3 cellular contexts compared by ENCODE assay signal in the genomic region with DNA sequence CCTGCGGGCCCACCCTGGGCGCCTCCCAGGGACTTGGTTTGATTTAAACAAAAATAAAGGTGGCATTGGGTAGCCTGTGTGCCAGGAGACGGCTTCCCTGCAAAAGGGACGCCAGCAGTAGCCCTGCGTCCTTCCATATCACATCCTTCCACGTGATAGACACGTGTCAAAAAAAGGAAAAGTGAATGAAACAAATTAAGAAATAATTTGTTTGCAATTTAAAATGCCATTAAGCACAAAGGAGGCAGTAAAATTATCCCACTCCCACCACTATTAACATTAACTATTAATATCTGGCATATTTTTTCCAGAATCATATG.
TF ChIP-seq lines count a peak whose summit lies in the region.

No MANE protein-coding gene starts in this region.

TF ChIP-seq in SK-N-SH, 30 proteins besides CTCF, POLR2A, EP300 and RAD21:
- TF ChIP-seq CHD2 (IDR thresholded peaks at IDR 0.05; ENCODE audit: low read length, partially characterized antibody), result no peak

TF ChIP-seq in SK-N-SH treated with all-trans-retinoic acid at 6 μM for 48 hours, 23 proteins besides CTCF, POLR2A, EP300 and RAD21:
- TF ChIP-seq SNAI2 (CRISPR knock-in tag; IDR thresholded peaks at IDR 0.05) (no peak), ZFP30 (CRISPR knock-in tag; IDR thresholded peaks at IDR 0.05) (no peak)

TF ChIP-seq in HepG2, 621 proteins besides CTCF, POLR2A, EP300 and RAD21:
- TF ChIP-seq ELF1 (CRISPR knock-in tag; IDR thresholded peaks at IDR 0.05) (0 out of 2 replicates have a peak, but pooled peaks have one; percentile 2), ETV6 (CRISPR knock-in tag; conservative IDR thresholded peaks at IDR 0.05) (no peak)
